In the genomic region with DNA sequence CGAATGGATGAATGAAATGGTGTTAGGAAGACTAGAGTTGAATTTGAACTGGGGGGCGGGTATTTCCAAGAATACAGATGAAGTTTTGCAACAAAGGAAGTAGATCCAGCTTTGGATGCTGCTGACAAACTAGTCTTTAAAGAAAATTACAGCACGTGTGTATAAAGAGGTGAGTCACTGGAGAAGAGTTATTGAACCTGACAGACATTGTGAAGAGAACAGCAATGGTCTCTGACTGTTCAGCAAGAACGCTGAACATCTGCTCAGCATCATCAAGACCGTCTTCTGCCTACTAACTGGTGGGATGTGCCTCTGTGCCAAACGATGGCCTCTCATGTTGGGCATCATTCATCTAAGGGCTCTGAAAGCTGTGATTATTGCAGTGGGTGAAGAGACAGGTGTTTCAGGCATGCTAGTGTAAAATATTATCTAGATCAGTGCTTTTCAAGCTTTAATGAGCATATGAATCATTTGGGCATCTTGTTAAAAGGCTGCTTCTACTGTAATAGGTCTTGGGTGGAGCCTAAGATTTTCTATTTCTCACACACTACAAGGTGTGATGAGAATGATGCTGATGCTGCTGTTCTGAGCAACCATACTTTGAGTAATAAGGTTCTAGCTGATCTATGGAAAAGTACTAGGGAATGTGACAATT, we compare ENCODE assay signal across 23 cellular contexts.
DNase-seq lines count a peak whose midpoint lies in the region; ATAC-seq, FAIRE-seq and TF ChIP-seq lines count a peak whose summit lies in the region.
"Had no signal": no experiment of that assay in that cellular context is flagged by ENCODE, and none has a peak within 500 bp of the region (broad histone marks: within the 10 kb centered on the region; RNA-seq: fewer than 3 reads in every experiment).

No MANE protein-coding gene starts in this region.

- H3K27ac ChIP-seq in gastroesophageal sphincter = no peak overlapping the region
- H3K27ac ChIP-seq: colonic mucosa, KMS-11, upper lobe of right lung had no signal

- in situ Hi-C loops in GM13977 (cut with MboI; ENCODE audit: low pct_unique_long_range_greater_than_20kb, low sequenced_read_pairs, unreplicated experiment) = no loop called here

- H3K9me3 Mint-ChIP-seq in T-helper 1 cell treated with Interleukin-12 subunit alpha and Interleukin-12 subunit beta and Interleukin-4 antibody, amounts not matched to agents 30 μg/mL and 1 μg/mL, for 36 hours = peaks cover 18% of the 10 kb centered on the region
- H3K9me3 Mint-ChIP-seq: CD8-positive, alpha-beta T cell; immature natural killer cell had no signal

- peaks cover 35% of the 10 kb centered on the region for H3K4me1 Mint-ChIP-seq in T-helper 1 cell treated with Interleukin-12 subunit alpha and Interleukin-12 subunit beta and Interleukin-4 antibody, amounts not matched to agents 30 μg/mL and 1 μg/mL, for 36 hours (ENCODE audit: low read depth)

- WGBS in gastroesophageal sphincter (ENCODE audit: low coverage in 1 of 2), 2 donors = 73 to 75% methylated on average over 6 of the region's 6 CpGs

- H3K4me1 ChIP-seq in gastroesophageal sphincter = peaks cover 11 to 24% (median 14%) of the 10 kb centered on the region in 3 donors

- H3K36me3 ChIP-seq in gastroesophageal sphincter = no peaks in the 10 kb centered on the region
- H3K36me3 ChIP-seq: colonic mucosa, upper lobe of right lung had no signal

- no peak for TF ChIP-seq POLR2A in gastroesophageal sphincter (IDR thresholded peaks at IDR 0.05)

- DNase-seq in T-helper 1 cell (no peak), RCC 7860 (ENCODE audit: low spot score) (peak; percentile 27), fibroblast of gingiva (ENCODE audit: low read depth) (peak; percentile 68), DMS 273 (lab: John Stamatoyannopoulos, UW; ENCODE audit: unreplicated experiment) (no peak), GM13977 (ENCODE audit: low spot score) (no peak)
- DNase-seq: activated effector memory CD4-positive, alpha-beta T cell treated with Interleukin-2 at 50 U/mL for 16 hours; aorta; CD8-positive, alpha-beta T cell; colonic mucosa; immature natural killer cell; NCI-H146; NK-92 treated with Interleukin-12 subunit alpha and Interleukin-12 subunit beta, amount 100 ng/mL, for 24 hours; SHP77 treated with DMSO at 0.1 percent for 48 hours; stimulated activated CD4-positive, alpha-beta T cell treated with anti-CD3 and anti-CD28 coated beads, Interleukin-2, amount 100 ng/mL, for 24 hours; upper lobe of right lung had no signal

- H3K27ac Mint-ChIP-seq in T-helper 1 cell treated with Interleukin-12 subunit alpha and Interleukin-12 subunit beta and Interleukin-4 antibody, amounts not matched to agents 30 μg/mL and 1 μg/mL, for 36 hours = peak overlapping the region; percentile 2
- H3K27ac Mint-ChIP-seq: CD8-positive, alpha-beta T cell; immature natural killer cell; T-helper 2 cell treated with Interferon-gamma antibody and Interleukin-4, amounts not matched to agents 5 μg/mL and 100 μg/mL, for 36 hours had no signal

- no peak overlapping the region for H3K4me3 Mint-ChIP-seq in T-helper 1 cell treated with Interleukin-12 subunit alpha and Interleukin-12 subunit beta and Interleukin-4 antibody, amounts not matched to agents 30 μg/mL and 1 μg/mL, for 36 hours
- H3K4me3 Mint-ChIP-seq: CD8-positive, alpha-beta T cell; immature natural killer cell; T-helper 2 cell treated with Interferon-gamma antibody and Interleukin-4, amounts not matched to agents 5 μg/mL and 100 μg/mL, for 36 hours had no signal

- TF ChIP-seq EP300 in gastroesophageal sphincter (IDR thresholded peaks at IDR 0.05) = no peak

- peaks cover 21% of the 10 kb centered on the region for H3K36me3 Mint-ChIP-seq in T-helper 1 cell treated with Interleukin-12 subunit alpha and Interleukin-12 subunit beta and Interleukin-4 antibody, amounts not matched to agents 30 μg/mL and 1 μg/mL, for 36 hours (ENCODE audit: low read depth)
- H3K36me3 Mint-ChIP-seq: CD8-positive, alpha-beta T cell had no signal

- no peaks in the 10 kb centered on the region for H3K9me3 ChIP-seq in gastroesophageal sphincter
- H3K9me3 ChIP-seq: colonic mucosa, upper lobe of right lung had no signal

- no peak for FAIRE-seq in RCC 7860 (lab: Jason Lieb, UNC)
- FAIRE-seq: GM12891, H1 had no signal

- H3K4me3 ChIP-seq in gastroesophageal sphincter = no peak overlapping the region
- H3K4me3 ChIP-seq: colonic mucosa, upper lobe of right lung had no signal

- no peaks in the 10 kb centered on the region for H3K27me3 Mint-ChIP-seq in T-helper 1 cell treated with Interleukin-12 subunit alpha and Interleukin-12 subunit beta and Interleukin-4 antibody, amounts not matched to agents 30 μg/mL and 1 μg/mL, for 36 hours (ENCODE audit: low read depth)

- TF ChIP-seq CTCF in GM13977 (IDR thresholded peaks at IDR 0.05; ENCODE audit: extremely low read depth, insufficient read depth, missing control alignments) = no peak
- TF ChIP-seq CTCF in gastroesophageal sphincter (IDR thresholded peaks at IDR 0.05) = no peak

- H3K27me3 ChIP-seq in gastroesophageal sphincter = no peaks in the 10 kb centered on the region
- H3K27me3 ChIP-seq: colonic mucosa, upper lobe of right lung had no signal

- ATAC-seq in GM18858 (IDR thresholded peaks at IDR 0.05; ENCODE audit: unreplicated experiment) (no peak), gastroesophageal sphincter (no peak)
- ATAC-seq: CD8-positive, alpha-beta T cell; sciatic nerve; upper lobe of right lung had no signal

Comparison
In these comparisons a context has a peak if more than half of its experiments do, and no peak if none do; other contexts are left out.
1. DNase-seq: peak in RCC 7860 (single experiment) and fibroblast of gingiva (single experiment); none in T-helper 1 cell (0 of 5), DMS 273 (single experiment) and GM13977 (single experiment).